ENCODE assay signal across 11 cellular contexts in genomic region chr13:44373247-44373600, GRCh38. TPM values are rescaled to one million over a fixed set of nuclear protein-coding genes. Genes with fewer than 3 reads are reported as not detected.
DNase-seq lines count a peak whose midpoint lies in the region; ATAC-seq and TF ChIP-seq lines count a peak whose summit lies in the region.
"Had no signal": no experiment of that assay in that cellular context is flagged by ENCODE, and none has a peak within 500 bp of the region (broad histone marks: within the 10 kb centered on the region; RNA-seq: fewer than 3 reads in every experiment).

No MANE protein-coding gene starts in this region.

- no peaks in the 10 kb centered on the region for H3K36me3 ChIP-seq in Peyer's patch
- H3K36me3 ChIP-seq: neutrophil had no signal

- TF ChIP-seq CTCF in Peyer's patch (IDR thresholded peaks at IDR 0.05): no peak
- TF ChIP-seq CTCF in epithelial cell of proximal tubule (conservative IDR thresholded peaks at IDR 0.05; ENCODE audit: low read depth, low read length): no peak
- TF ChIP-seq CTCF in mesothelial cell of epicardium (IDR thresholded peaks at IDR 0.05; ENCODE audit: unreplicated experiment): no peak

- H3K4me3 ChIP-seq in Peyer's patch (peak overlapping the region; percentile 42 to 76 (median 51)), epithelial cell of proximal tubule (ENCODE audit: low read depth, low read length) (peak overlapping the region; percentile 65)

- H3K27me3 ChIP-seq in Peyer's patch: no peaks in the 10 kb centered on the region

- no peaks in the 10 kb centered on the region for H3K36me3 Mint-ChIP-seq in mesothelial cell of epicardium

- H3K4me1 ChIP-seq in Peyer's patch: peaks cover 0 to 41% (median 1%) of the 10 kb centered on the region in 4 donors

- peaks cover 29% of the 10 kb centered on the region for H3K4me1 Mint-ChIP-seq in mesothelial cell of epicardium

- peak overlapping the region in 3 of 4 donors; percentile 19 to 72 (median 57) for H3K27ac ChIP-seq in Peyer's patch
- H3K27ac ChIP-seq in temporal lobe (ENCODE audit: low read depth, low read length): peak overlapping the region; percentile 91
- H3K27ac ChIP-seq: neutrophil had no signal

- H3K27me3 Mint-ChIP-seq in mesothelial cell of epicardium (ENCODE audit: low read depth): peaks cover 17% of the 10 kb centered on the region

- no peak for DNase-seq in Peyer's patch
- no peak for DNase-seq in epithelial cell of proximal tubule (ENCODE audit: low read depth)
- no peak for DNase-seq in mesothelial cell of epicardium (ENCODE audit: low spot score in 2 of 2, unreplicated experiment in 2 of 2)
- no peak for DNase-seq in HCEC 1CT
- no peak for DNase-seq in kidney glomerular epithelial cell (lab: John Stamatoyannopoulos, UW)
- no peak for DNase-seq in NCI-H510A (lab: John Stamatoyannopoulos, UW)
- DNase-seq: OCI-M1 had no signal

- H3K9me3 ChIP-seq in Peyer's patch: no peaks in the 10 kb centered on the region
- H3K9me3 ChIP-seq: neutrophil had no signal

- no peak for TF ChIP-seq POLR2A in Peyer's patch (IDR thresholded peaks at IDR 0.05)

- no peak for ATAC-seq in HG03439 (IDR thresholded peaks at IDR 0.05; ENCODE audit: unreplicated experiment)

- H3K27ac Mint-ChIP-seq in mesothelial cell of epicardium: no peak overlapping the region
- H3K27ac Mint-ChIP-seq: IgD-negative memory B cell had no signal

- H3K4me3 Mint-ChIP-seq in mesothelial cell of epicardium: peak overlapping the region; percentile 65

- H3K9me3 Mint-ChIP-seq in mesothelial cell of epicardium: no peaks in the 10 kb centered on the region

RNA-seq across cellular contexts. Expression of gene SERP2, which starts 0.4 kb away (rescaled TPM):
- total RNA-seq in Peyer's patch (10 to 100 TPM in 1 of 4 donors, 1 to 10 TPM in 3; 3.2 to 12.4 (median 3.5) TPM), epithelial cell of proximal tubule (2.7 and 5.8 TPM in 2 replicates), mesothelial cell of epicardium (3.9 to 5.4 TPM (median 4.8 TPM) in 3 replicates), temporal lobe (28.0 TPM)
